Comparison of ENCODE assay signal across 2 cellular contexts in the genomic region with DNA sequence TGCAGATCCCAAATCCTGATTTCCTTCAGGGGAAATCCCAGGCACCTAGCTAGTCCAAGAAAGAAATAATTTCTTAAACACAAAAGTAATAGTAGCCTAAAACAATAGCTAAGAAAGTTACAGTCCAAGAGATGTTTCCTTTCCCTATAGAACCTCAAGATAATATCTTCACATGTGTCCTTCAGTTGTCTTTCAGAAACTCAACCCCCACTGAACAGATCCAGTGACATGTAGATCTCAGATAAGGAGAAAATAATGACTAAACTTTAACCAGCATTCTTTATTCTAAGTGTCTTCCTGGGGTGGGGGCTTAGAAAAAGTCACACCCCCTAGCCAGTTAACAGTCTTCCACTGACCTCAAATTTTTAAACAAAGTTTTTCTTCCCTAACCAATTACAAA.
TF ChIP-seq lines count a peak whose summit lies in the region.

No MANE protein-coding gene starts in this region.

TF ChIP-seq in SK-N-SH, 30 proteins besides CTCF, POLR2A, EP300 and RAD21 (continued from another document):
- TF ChIP-seq, protein P1, sequence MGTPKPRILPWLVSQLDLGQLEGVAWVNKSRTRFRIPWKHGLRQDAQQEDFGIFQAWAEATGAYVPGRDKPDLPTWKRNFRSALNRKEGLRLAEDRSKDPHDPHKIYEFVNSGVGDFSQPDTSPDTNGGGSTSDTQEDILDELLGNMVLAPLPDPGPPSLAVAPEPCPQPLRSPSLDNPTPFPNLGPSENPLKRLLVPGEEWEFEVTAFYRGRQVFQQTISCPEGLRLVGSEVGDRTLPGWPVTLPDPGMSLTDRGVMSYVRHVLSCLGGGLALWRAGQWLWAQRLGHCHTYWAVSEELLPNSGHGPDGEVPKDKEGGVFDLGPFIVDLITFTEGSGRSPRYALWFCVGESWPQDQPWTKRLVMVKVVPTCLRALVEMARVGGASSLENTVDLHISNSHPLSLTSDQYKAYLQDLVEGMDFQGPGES (IDR thresholded peaks at IDR 0.05; ENCODE audit: low read depth, low read length): no peak
- TF ChIP-seq SMC3 (IDR thresholded peaks at IDR 0.05; ENCODE audit: low read depth, low read length): no peak
- no peak for TF ChIP-seq SIN3A (IDR thresholded peaks at IDR 0.05; ENCODE audit: borderline replicate concordance, low read depth, low read length)
- TF ChIP-seq JUND (IDR thresholded peaks at IDR 0.05): peak; percentile 23; the same call in 1 of the 2 replicates
- TF ChIP-seq REST (IDR thresholded peaks at IDR 0.05; ENCODE audit: low read depth, low read length): no peak
- TF ChIP-seq RXRA (IDR thresholded peaks at IDR 0.05; ENCODE audit: borderline replicate concordance, low read depth): no peak
- TF ChIP-seq, protein P2, sequence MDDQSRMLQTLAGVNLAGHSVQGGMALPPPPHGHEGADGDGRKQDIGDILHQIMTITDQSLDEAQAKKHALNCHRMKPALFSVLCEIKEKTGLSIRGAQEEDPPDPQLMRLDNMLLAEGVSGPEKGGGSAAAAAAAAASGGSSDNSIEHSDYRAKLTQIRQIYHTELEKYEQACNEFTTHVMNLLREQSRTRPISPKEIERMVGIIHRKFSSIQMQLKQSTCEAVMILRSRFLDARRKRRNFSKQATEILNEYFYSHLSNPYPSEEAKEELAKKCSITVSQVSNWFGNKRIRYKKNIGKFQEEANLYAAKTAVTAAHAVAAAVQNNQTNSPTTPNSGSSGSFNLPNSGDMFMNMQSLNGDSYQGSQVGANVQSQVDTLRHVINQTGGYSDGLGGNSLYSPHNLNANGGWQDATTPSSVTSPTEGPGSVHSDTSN (IDR thresholded peaks at IDR 0.05): peak; percentile 50
- TF ChIP-seq ELF1 (IDR thresholded peaks at IDR 0.05): no peak
- no peak for TF ChIP-seq GABPA (IDR thresholded peaks at IDR 0.05; ENCODE audit: low read depth)

TF ChIP-seq in SK-N-SH treated with all-trans-retinoic acid at 6 μM for 48 hours, 23 proteins besides CTCF, POLR2A, EP300 and RAD21 (continued from another document):
- TF ChIP-seq, protein P3, sequence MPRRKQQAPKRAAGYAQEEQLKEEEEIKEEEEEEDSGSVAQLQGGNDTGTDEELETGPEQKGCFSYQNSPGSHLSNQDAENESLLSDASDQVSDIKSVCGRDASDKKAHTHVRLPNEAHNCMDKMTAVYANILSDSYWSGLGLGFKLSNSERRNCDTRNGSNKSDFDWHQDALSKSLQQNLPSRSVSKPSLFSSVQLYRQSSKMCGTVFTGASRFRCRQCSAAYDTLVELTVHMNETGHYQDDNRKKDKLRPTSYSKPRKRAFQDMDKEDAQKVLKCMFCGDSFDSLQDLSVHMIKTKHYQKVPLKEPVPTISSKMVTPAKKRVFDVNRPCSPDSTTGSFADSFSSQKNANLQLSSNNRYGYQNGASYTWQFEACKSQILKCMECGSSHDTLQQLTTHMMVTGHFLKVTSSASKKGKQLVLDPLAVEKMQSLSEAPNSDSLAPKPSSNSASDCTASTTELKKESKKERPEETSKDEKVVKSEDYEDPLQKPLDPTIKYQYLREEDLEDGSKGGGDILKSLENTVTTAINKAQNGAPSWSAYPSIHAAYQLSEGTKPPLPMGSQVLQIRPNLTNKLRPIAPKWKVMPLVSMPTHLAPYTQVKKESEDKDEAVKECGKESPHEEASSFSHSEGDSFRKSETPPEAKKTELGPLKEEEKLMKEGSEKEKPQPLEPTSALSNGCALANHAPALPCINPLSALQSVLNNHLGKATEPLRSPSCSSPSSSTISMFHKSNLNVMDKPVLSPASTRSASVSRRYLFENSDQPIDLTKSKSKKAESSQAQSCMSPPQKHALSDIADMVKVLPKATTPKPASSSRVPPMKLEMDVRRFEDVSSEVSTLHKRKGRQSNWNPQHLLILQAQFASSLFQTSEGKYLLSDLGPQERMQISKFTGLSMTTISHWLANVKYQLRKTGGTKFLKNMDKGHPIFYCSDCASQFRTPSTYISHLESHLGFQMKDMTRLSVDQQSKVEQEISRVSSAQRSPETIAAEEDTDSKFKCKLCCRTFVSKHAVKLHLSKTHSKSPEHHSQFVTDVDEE (CRISPR knock-in tag; IDR thresholded peaks at IDR 0.05): no peak
- no peak for TF ChIP-seq ZNF8 (CRISPR knock-in tag; IDR thresholded peaks at IDR 0.05)
- TF ChIP-seq, protein P4, sequence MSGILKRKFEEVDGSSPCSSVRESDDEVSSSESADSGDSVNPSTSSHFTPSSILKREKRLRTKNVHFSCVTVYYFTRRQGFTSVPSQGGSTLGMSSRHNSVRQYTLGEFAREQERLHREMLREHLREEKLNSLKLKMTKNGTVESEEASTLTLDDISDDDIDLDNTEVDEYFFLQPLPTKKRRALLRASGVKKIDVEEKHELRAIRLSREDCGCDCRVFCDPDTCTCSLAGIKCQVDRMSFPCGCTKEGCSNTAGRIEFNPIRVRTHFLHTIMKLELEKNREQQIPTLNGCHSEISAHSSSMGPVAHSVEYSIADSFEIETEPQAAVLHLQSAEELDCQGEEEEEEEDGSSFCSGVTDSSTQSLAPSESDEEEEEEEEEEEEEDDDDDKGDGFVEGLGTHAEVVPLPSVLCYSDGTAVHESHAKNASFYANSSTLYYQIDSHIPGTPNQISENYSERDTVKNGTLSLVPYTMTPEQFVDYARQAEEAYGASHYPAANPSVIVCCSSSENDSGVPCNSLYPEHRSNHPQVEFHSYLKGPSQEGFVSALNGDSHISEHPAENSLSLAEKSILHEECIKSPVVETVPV (CRISPR knock-in tag; IDR thresholded peaks at IDR 0.05): no peak
- TF ChIP-seq SNAI2 (CRISPR knock-in tag; IDR thresholded peaks at IDR 0.05): no peak
- TF ChIP-seq TOX (CRISPR knock-in tag; IDR thresholded peaks at IDR 0.05; ENCODE audit: borderline replicate concordance): no peak
- TF ChIP-seq, protein P5, sequence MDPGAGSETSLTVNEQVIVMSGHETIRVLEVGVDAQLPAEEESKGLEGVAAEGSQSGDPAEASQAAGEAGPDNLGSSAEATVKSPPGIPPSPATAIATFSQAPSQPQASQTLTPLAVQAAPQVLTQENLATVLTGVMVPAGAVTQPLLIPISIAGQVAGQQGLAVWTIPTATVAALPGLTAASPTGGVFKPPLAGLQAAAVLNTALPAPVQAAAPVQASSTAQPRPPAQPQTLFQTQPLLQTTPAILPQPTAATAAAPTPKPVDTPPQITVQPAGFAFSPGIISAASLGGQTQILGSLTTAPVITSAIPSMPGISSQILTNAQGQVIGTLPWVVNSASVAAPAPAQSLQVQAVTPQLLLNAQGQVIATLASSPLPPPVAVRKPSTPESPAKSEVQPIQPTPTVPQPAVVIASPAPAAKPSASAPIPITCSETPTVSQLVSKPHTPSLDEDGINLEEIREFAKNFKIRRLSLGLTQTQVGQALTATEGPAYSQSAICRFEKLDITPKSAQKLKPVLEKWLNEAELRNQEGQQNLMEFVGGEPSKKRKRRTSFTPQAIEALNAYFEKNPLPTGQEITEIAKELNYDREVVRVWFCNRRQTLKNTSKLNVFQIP (CRISPR knock-in tag; IDR thresholded peaks at IDR 0.05; ENCODE audit: borderline replicate concordance, low read depth): no peak
- no peak for TF ChIP-seq OSR1 (CRISPR knock-in tag; IDR thresholded peaks at IDR 0.05)
- TF ChIP-seq ZFP30 (CRISPR knock-in tag; IDR thresholded peaks at IDR 0.05): no peak
- no peak for TF ChIP-seq RARB (CRISPR knock-in tag; IDR thresholded peaks at IDR 0.05)
- TF ChIP-seq GLIS3 (CRISPR knock-in tag; IDR thresholded peaks at IDR 0.05): no peak
- TF ChIP-seq CREB5 (CRISPR knock-in tag; IDR thresholded peaks at IDR 0.05; ENCODE audit: low read depth): no peak
- no peak for TF ChIP-seq ESRRG (CRISPR knock-in tag; IDR thresholded peaks at IDR 0.05)
- no peak for TF ChIP-seq ZNF70 (CRISPR knock-in tag; IDR thresholded peaks at IDR 0.05)
- TF ChIP-seq CSDC2 (CRISPR knock-in tag; IDR thresholded peaks at IDR 0.05): no peak
